ENCODE assay signal across 22 cellular contexts in genomic region chr15:69444686-69445085, GRCh38. TPM values are rescaled to one million over a fixed set of nuclear protein-coding genes. Genes with fewer than 3 reads are reported as not detected.
DNase-seq lines count a peak whose midpoint lies in the region; ATAC-seq, FAIRE-seq and TF ChIP-seq lines count a peak whose summit lies in the region.
"Had no signal": no experiment of that assay in that cellular context is flagged by ENCODE, and none has a peak within 500 bp of the region (broad histone marks: within the 10 kb centered on the region; RNA-seq: fewer than 3 reads in every experiment).

No MANE protein-coding gene starts in this region.

- no peak for TF ChIP-seq POLR2A in GM12891 (IDR thresholded peaks at IDR 0.05; ENCODE audit: low read depth, low read length)

- ATAC-seq in GM18909 (IDR thresholded peaks at IDR 0.05; ENCODE audit: poor library complexity, unreplicated experiment) (peak; percentile 44), HG02885 (IDR thresholded peaks at IDR 0.05; ENCODE audit: poor library complexity, unreplicated experiment) (peak; percentile 56), HG03039 (IDR thresholded peaks at IDR 0.05; ENCODE audit: unreplicated experiment) (no peak), GM21515 (IDR thresholded peaks at IDR 0.05; ENCODE audit: unreplicated experiment) (no peak)

- no peaks in the 10 kb centered on the region for H3K27me3 Mint-ChIP-seq in activated T-helper 2 cell treated with anti-CD3 and anti-CD28 coated beads, Interferon-gamma antibody, Interleukin-2, Interleukin-4, amounts not matched to agents 10 μg/mL and 5 μg/mL and 100 μg/mL, durations not matched to agents 14 hours and 24 hours and 36 hours (ENCODE audit: low read depth)
- H3K27me3 Mint-ChIP-seq: CD4-positive, alpha-beta T cell had no signal

- peaks cover 98% of the 10 kb centered on the region for H3K36me3 ChIP-seq in A673 (ENCODE audit: insufficient read depth, low read length, poor library complexity, severe bottlenecking)

- no TSS peak for BruUV-seq in A673 (replicated peaks; lab: Mats Ljungman, UMichigan)

- peaks cover 65% of the 10 kb centered on the region for H3K36me3 Mint-ChIP-seq in activated T-helper 2 cell treated with anti-CD3 and anti-CD28 coated beads, Interferon-gamma antibody, Interleukin-2, Interleukin-4, amounts not matched to agents 10 μg/mL and 5 μg/mL and 100 μg/mL, durations not matched to agents 14 hours and 24 hours and 36 hours (ENCODE audit: low read depth)

- peaks cover 22% of the 10 kb centered on the region for H3K4me1 Mint-ChIP-seq in activated T-helper 2 cell treated with anti-CD3 and anti-CD28 coated beads, Interferon-gamma antibody, Interleukin-2, Interleukin-4, amounts not matched to agents 10 μg/mL and 5 μg/mL and 100 μg/mL, durations not matched to agents 14 hours and 24 hours and 36 hours (ENCODE audit: low read depth)

- no peaks in the 10 kb centered on the region for H3K9me3 ChIP-seq in A673 (ENCODE audit: low read depth, low read length, poor library complexity, severe bottlenecking)
- H3K9me3 ChIP-seq: BLaER1 treated with 17β-estradiol and CSF1 and Interleukin-3, amounts not matched to agents 10 nM and 100 nM; SK-N-SH had no signal

- peak overlapping the region; percentile 46 for H3K27ac Mint-ChIP-seq in activated T-helper 2 cell treated with anti-CD3 and anti-CD28 coated beads, Interferon-gamma antibody, Interleukin-2, Interleukin-4, amounts not matched to agents 10 μg/mL and 5 μg/mL and 100 μg/mL, durations not matched to agents 14 hours and 24 hours and 36 hours
- H3K27ac Mint-ChIP-seq: CD4-positive, alpha-beta T cell had no signal

- H3K27me3 ChIP-seq in A673 (replicated peaks; ENCODE audit: insufficient read depth, low read depth, low read length, poor library complexity) = no peaks in the 10 kb centered on the region
- H3K27me3 ChIP-seq: BLaER1 treated with 17β-estradiol and CSF1 and Interleukin-3, amounts not matched to agents 10 nM and 100 nM had no signal

- FAIRE-seq in GM12891 (lab: Jason Lieb, UNC) = peak; percentile 13
- FAIRE-seq: D721Med, H54 had no signal

- CTCF ChIA-PET in A673 (lab: Charles Lee) = no interaction called here

- H3K9me3 Mint-ChIP-seq in activated T-helper 2 cell treated with anti-CD3 and anti-CD28 coated beads, Interferon-gamma antibody, Interleukin-2, Interleukin-4, amounts not matched to agents 10 μg/mL and 5 μg/mL and 100 μg/mL, durations not matched to agents 14 hours and 24 hours and 36 hours = no peaks in the 10 kb centered on the region
- H3K9me3 Mint-ChIP-seq: CD4-positive, alpha-beta T cell; T-helper 1 cell treated with Interleukin-12 subunit alpha and Interleukin-12 subunit beta and Interleukin-4 antibody, amounts not matched to agents 30 μg/mL and 1 μg/mL, for 36 hours had no signal

- POLR2A ChIA-PET in A673 (lab: Charles Lee; ENCODE audit: low non-redundant PET) = no interaction called here

- intact Hi-C loops in activated T-helper 2 cell treated with anti-CD3 and anti-CD28 coated beads, Interferon-gamma antibody, Interleukin-2, Interleukin-4, amounts not matched to agents 10 μg/mL and 5 μg/mL and 100 μg/mL, durations not matched to agents 14 hours and 24 hours and 36 hours (cut with micrococcal nuclease) = no loop called here
- intact Hi-C loops in A673 (cut with micrococcal nuclease; ENCODE audit: unreplicated experiment) = no loop called here

- no peaks in the 10 kb centered on the region for H3K4me1 ChIP-seq in A673 (ENCODE audit: insufficient read depth, low read length, poor library complexity, severe bottlenecking)

- no peak overlapping the region for H3K4me3 ChIP-seq in A673 (ENCODE audit: low read depth, low read length, poor library complexity, severe bottlenecking)
- H3K4me3 ChIP-seq: BLaER1 treated with 17β-estradiol and CSF1 and Interleukin-3, amounts not matched to agents 10 nM and 100 nM had no signal

- TF ChIP-seq CTCF in A673 (conservative IDR thresholded peaks at IDR 0.05; ENCODE audit: low read depth, low read length) = no peak

- DNase-seq in GM12891 (ENCODE audit: insufficient read length, low spot score) (no peak), A673 (ENCODE audit: low spot score) (no peak)
- no peak for DNase-seq in activated T-helper 2 cell treated with anti-CD3 and anti-CD28 coated beads, Interferon-gamma antibody, Interleukin-2, Interleukin-4, amounts not matched to agents 10 μg/mL and 5 μg/mL and 100 μg/mL, durations not matched to agents 14 hours and 24 hours and 36 hours (ENCODE audit: low spot score)
- DNase-seq in activated effector memory CD4-positive, alpha-beta T cell treated with Interleukin-2 at 50 U/mL for 16 hours = no peak
- DNase-seq: CD4-positive, alpha-beta T cell; IMR-90; KG1; NCI-H1092; NCI-H1417 treated with DMSO at 0.1 percent for 48 hours; NCI-H187 treated with DMSO at 0.1 percent for 48 hours; NCI-H524 treated with DMSO at 0.1 percent for 48 hours; NCI-H774; SK-N-SH; SW 1271 had no signal

- no peak overlapping the region for H3K4me3 Mint-ChIP-seq in activated T-helper 2 cell treated with anti-CD3 and anti-CD28 coated beads, Interferon-gamma antibody, Interleukin-2, Interleukin-4, amounts not matched to agents 10 μg/mL and 5 μg/mL and 100 μg/mL, durations not matched to agents 14 hours and 24 hours and 36 hours (ENCODE audit: low read depth)
- H3K4me3 Mint-ChIP-seq: CD4-positive, alpha-beta T cell; T-helper 1 cell treated with Interleukin-12 subunit alpha and Interleukin-12 subunit beta and Interleukin-4 antibody, amounts not matched to agents 30 μg/mL and 1 μg/mL, for 36 hours had no signal

- no peak overlapping the region for H3K27ac ChIP-seq in A673 (ENCODE audit: low read depth, low read length, poor library complexity, severe bottlenecking)
- H3K27ac ChIP-seq: BLaER1 treated with 17β-estradiol and CSF1 and Interleukin-3, amounts not matched to agents 10 nM and 100 nM had no signal

TF ChIP-seq in GM12891, 5 proteins besides CTCF, POLR2A, EP300 and RAD21:
- TF ChIP-seq POU2F2 (IDR thresholded peaks at IDR 0.05; ENCODE audit: low read depth, low read length) = no peak
- TF ChIP-seq TAF1 (IDR thresholded peaks at IDR 0.05; ENCODE audit: low read depth, low read length) = no peak
- no peak for TF ChIP-seq POLR2AphosphoS5 (IDR thresholded peaks at IDR 0.05; ENCODE audit: low read depth, low read length)
TF ChIP-seq in GM12891: peak in this region for 0.

RNA-seq across cellular contexts. Expression of gene RPLP1, which starts 7.9 kb away (rescaled TPM):
- polyA plus RNA-seq in GM12891 (2012; ENCODE audit: low read depth, missing spikeins) = 2,870 TPM
- 1,844 and 1,891 TPM in 2 replicates for total RNA-seq in activated T-helper 2 cell treated with anti-CD3 and anti-CD28 coated beads, Interferon-gamma antibody, Interleukin-2, Interleukin-4, amounts not matched to agents 10 μg/mL and 5 μg/mL and 100 μg/mL, durations not matched to agents 14 hours and 24 hours and 36 hours
- total RNA-seq in A673 (2021) = 1,496 and 1,613 TPM in 2 replicates

RNA-seq across cellular contexts. Expression of gene KIF23, which starts 30.5 kb away (rescaled TPM):
- 22.7 TPM for polyA plus RNA-seq in GM12891 (2012; ENCODE audit: low read depth, missing spikeins)
- 44.5 and 46.8 TPM in 2 replicates for total RNA-seq in activated T-helper 2 cell treated with anti-CD3 and anti-CD28 coated beads, Interferon-gamma antibody, Interleukin-2, Interleukin-4, amounts not matched to agents 10 μg/mL and 5 μg/mL and 100 μg/mL, durations not matched to agents 14 hours and 24 hours and 36 hours
- 124 TPM in 2 replicates for total RNA-seq in A673 (2021)

Comparison
In these comparisons a context has a peak if more than half of its experiments do, and no peak if none do; other contexts are left out.
1. ATAC-seq: peak in GM18909 (single experiment) and HG02885 (single experiment); none in HG03039 (single experiment) and GM21515 (single experiment).